ENCODE assay signal across 1 cellular context in the genomic region with DNA sequence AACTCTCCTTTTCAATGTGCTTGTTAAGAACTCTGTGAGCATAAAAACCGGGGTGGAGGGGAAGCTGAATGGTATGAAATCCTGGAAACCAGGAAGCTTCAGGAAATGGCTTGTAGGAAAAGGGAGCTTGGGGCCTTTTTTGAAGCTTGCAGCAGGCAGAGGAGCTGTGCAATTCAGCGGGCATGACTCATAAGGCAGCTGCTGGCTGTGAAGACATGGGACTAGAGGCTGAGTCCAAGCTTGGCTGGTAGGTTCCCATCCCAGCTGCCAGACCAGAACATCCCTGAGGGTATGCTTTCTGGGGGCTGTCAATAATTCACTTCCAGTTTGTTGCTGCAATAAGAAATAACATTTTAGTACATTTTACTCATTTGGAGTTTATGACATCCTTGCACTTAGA.
TF ChIP-seq lines count a peak whose summit lies in the region.

No MANE protein-coding gene starts in this region.

TF ChIP-seq in H1, 55 proteins besides CTCF, POLR2A, EP300 and RAD21:
- TF ChIP-seq, protein P1, sequence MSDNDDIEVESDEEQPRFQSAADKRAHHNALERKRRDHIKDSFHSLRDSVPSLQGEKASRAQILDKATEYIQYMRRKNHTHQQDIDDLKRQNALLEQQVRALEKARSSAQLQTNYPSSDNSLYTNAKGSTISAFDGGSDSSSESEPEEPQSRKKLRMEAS (IDR thresholded peaks at IDR 0.05), result no peak
- TF ChIP-seq TAF7 (optimal IDR thresholded peaks at IDR 0.05; ENCODE audit: borderline replicate concordance, low read depth, low read length) (no peak), EGR1 (IDR thresholded peaks at IDR 0.05; ENCODE audit: borderline replicate concordance, low read depth, low read length) (no peak), NANOG (IDR thresholded peaks at IDR 0.05; ENCODE audit: insufficient read depth, low read depth, low read length, poor library complexity, severe bottlenecking) (no peak), GABPA (IDR thresholded peaks at IDR 0.05; ENCODE audit: borderline replicate concordance, insufficient read depth, low read length) (no peak), BACH1 (IDR thresholded peaks at IDR 0.05; ENCODE audit: low read length) (no peak), JUN (IDR thresholded peaks at IDR 0.05; ENCODE audit: low read depth, low read length) (no peak)
TF ChIP-seq in H1: peak in this region for 0.
